In the genomic region with DNA sequence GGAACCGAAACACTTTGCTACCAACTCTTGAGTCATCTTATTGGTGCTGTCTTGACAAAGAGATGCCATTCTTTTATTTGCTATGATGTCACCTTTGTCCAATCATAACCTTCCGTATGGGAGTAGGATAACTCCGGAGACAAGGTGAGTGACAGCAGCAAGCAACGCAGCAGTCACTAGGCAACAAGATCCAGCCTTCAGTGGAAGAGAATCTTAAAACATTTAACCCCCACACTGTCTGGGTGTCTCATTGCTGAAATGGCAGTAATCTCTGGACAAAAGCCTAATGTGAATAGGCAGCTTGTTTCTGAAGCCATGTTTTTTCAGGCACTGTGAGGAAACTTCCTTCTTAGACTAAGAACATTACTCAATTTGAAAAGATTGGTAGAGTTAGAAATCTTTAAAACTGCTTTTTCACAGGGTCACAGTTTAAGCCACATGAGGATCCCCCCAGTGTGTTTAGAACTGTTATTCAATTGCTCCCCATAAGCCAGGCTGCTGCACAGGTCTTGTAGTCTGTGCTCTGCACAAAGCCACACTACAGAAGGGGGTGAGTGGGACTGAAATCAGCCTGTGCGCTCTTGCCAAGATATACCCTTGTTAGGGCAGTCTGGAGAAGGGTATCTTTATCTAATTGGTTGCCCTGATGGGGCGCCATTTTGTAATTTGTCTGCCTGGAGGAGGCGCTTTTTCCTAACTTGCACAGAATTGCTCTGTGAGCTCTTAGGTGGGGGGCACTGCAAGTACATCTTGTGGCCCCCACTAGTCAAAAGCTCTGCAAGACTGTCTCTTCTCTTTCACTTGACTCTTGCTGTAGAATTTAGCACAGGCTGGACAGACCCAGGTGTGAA, we compare ENCODE assay signal across 14 cellular contexts. TPM values are rescaled to one million over a fixed set of nuclear protein-coding genes. Genes with fewer than 3 reads are reported as not detected.
DNase-seq lines count a peak whose midpoint lies in the region; ATAC-seq, FAIRE-seq and TF ChIP-seq lines count a peak whose summit lies in the region.
"Had no signal": no experiment of that assay in that cellular context is flagged by ENCODE, and none has a peak within 500 bp of the region (broad histone marks: within the 10 kb centered on the region; RNA-seq: fewer than 3 reads in every experiment).

No MANE protein-coding gene starts in this region.

- intact Hi-C loops in HepG2 (cut with micrococcal nuclease; ENCODE audit: unreplicated experiment) = no loop called here
- intact Hi-C loops in right lobe of liver (cut with DNase I) = no loop called here
- intact Hi-C loops in head of caudate nucleus (cut with DNase I) = no loop called here

- no peaks in the 10 kb centered on the region for H3K36me3 Mint-ChIP-seq in chondrocyte (ENCODE audit: low read depth)

- H3K79me2 ChIP-seq in HepG2 (ENCODE audit: insufficient read depth, low read length) = no peaks in the 10 kb centered on the region
- H3K79me2 ChIP-seq: hepatocyte had no signal

- no TSS peak for BruUV-seq in HepG2 (replicated peaks; lab: Mats Ljungman, UMichigan)

- H3K27me3 ChIP-seq in HepG2 (ENCODE audit: control insufficient read depth in 1 of 2, insufficient read depth in 2 of 2, low read length in 2 of 2) = no peaks in the 10 kb centered on the region
- no peaks in the 10 kb centered on the region for H3K27me3 ChIP-seq in right lobe of liver
- H3K27me3 ChIP-seq: hepatocyte had no signal

- H3K36me3 ChIP-seq in HepG2 (replicated peaks in 1 of 2; ENCODE audit: control insufficient read depth in 1 of 2, insufficient read depth in 2 of 2, low read length in 2 of 2) = no peaks in the 10 kb centered on the region
- H3K36me3 ChIP-seq in right lobe of liver = no peaks in the 10 kb centered on the region

- H4K20me1 ChIP-seq in HepG2 (ENCODE audit: insufficient read depth, low read length) = no peaks in the 10 kb centered on the region

- H3K27ac Mint-ChIP-seq in chondrocyte (ENCODE audit: unreplicated experiment) = no peak overlapping the region
- H3K27ac Mint-ChIP-seq: B cell had no signal

- CTCF ChIA-PET in HepG2 (lab: Yijun Ruan, JAX; ENCODE audit: low intra/inter-chr PET ratio, low total read pairs) = no interaction called here

- no peak for TF ChIP-seq RAD21 in HepG2 (CRISPR knock-in tag; IDR thresholded peaks at IDR 0.05)

- H3K4me3 Mint-ChIP-seq in chondrocyte (ENCODE audit: unreplicated experiment) = no peak overlapping the region
- H3K4me3 Mint-ChIP-seq: B cell had no signal

- peaks cover 3% of the 10 kb centered on the region for H3K9me3 Mint-ChIP-seq in chondrocyte (ENCODE audit: low read depth)

- no peak overlapping the region for H2AFZ ChIP-seq in HepG2 (ENCODE audit: low read length)
- H2AFZ ChIP-seq: hepatocyte had no signal

- in situ Hi-C loops in HepG2 (cut with HindIII; ENCODE audit: extremely low pct_ligation_motif_present, low pct_unique_long_range_greater_than_20kb) = no loop called here

- H3K4me1 ChIP-seq in HepG2 (ENCODE audit: insufficient read depth, low read length) (peaks cover 9% of the 10 kb centered on the region), right lobe of liver (no peaks in the 10 kb centered on the region)

- WGBS in HepG2 (ENCODE audit: low lambda C conversion rate) = 70% methylated on average over 7 of the region's 7 CpGs
- WGBS in right lobe of liver (ENCODE audit: insufficient coverage, low coverage, low lambda C conversion rate, missing lambda C conversion rate) = 90% methylated on average over 6 of the region's 7 CpGs

- H3K4me1 Mint-ChIP-seq in chondrocyte (ENCODE audit: low read depth) = no peaks in the 10 kb centered on the region

- DNase-seq in HepG2 (ENCODE audit: low spot score) (no peak), right lobe of liver (no peak), RPMI7951 (ENCODE audit: low read depth) (peak; percentile 10), head of caudate nucleus (peak in 28 of 42 donors; percentile 24 to 82 (median 48)), urothelium cell line (ENCODE audit: low spot score) (peak; percentile 74), chondrocyte (ENCODE audit: low spot score) (no peak)
- no peak for DNase-seq in stimulated activated CD8-positive, alpha-beta memory T cell treated with anti-CD3 and anti-CD28 coated beads, Interleukin-4, amount 100 ng/mL, for 48 hours
- DNase-seq in stimulated activated CD4-positive, alpha-beta T cell treated with anti-CD3 and anti-CD28 coated beads, Interleukin-15, amount 100 ng/mL, for 24 hours = no peak
- DNase-seq: activated gamma-delta T cell treated with Interleukin-2 at 50 U/mL for 16 hours; effector CD4-positive, alpha-beta T cell; HCEC 1CT; SIG-M5 had no signal

- no peak for TF ChIP-seq EP300 in HepG2 (IDR thresholded peaks at IDR 0.05; ENCODE audit: low read depth in 2 of 2, low read length in 2 of 2)
- no peak for TF ChIP-seq EP300 in HepG2 (CRISPR knock-in tag; IDR thresholded peaks at IDR 0.05; ENCODE audit: borderline replicate concordance)

- TF ChIP-seq CTCF in HepG2 (CRISPR knock-in tag; IDR thresholded peaks at IDR 0.05) = no peak
- no peak for TF ChIP-seq CTCF in right lobe of liver (IDR thresholded peaks at IDR 0.05)
- TF ChIP-seq CTCF in chondrocyte (IDR thresholded peaks at IDR 0.05) = no peak

- no peak overlapping the region for H3K4me3 ChIP-seq in HepG2 (replicated peaks in 1 of 3; ENCODE audit: insufficient read depth in 1 of 3, low read depth in 2 of 3, low read length in 3 of 3)
- H3K4me3 ChIP-seq in right lobe of liver = no peak overlapping the region
- H3K4me3 ChIP-seq: hepatocyte had no signal

- H3K4me2 ChIP-seq in HepG2 (ENCODE audit: low read depth, low read length) = no peak overlapping the region
- H3K4me2 ChIP-seq: hepatocyte had no signal

- FAIRE-seq in HepG2 (lab: Jason Lieb, UNC) (no peak), urothelium cell line (lab: Jason Lieb, UNC) (no peak)

- POLR2A ChIA-PET in HepG2 (lab: Yijun Ruan, JAX) = no interaction called here

- H3K27ac ChIP-seq in HepG2 (ENCODE audit: extremely low read length, insufficient read depth, low read length) (no peak overlapping the region), right lobe of liver (no peak overlapping the region)
- H3K27ac ChIP-seq: hepatocyte had no signal

- H3K9me3 ChIP-seq in HepG2 (ENCODE audit: low read length) = no peaks in the 10 kb centered on the region
- H3K9me3 ChIP-seq in right lobe of liver = no peaks in the 10 kb centered on the region

- peaks cover 2% of the 10 kb centered on the region for H3K27me3 Mint-ChIP-seq in chondrocyte (ENCODE audit: low read depth)
- H3K27me3 Mint-ChIP-seq: B cell had no signal

- TF ChIP-seq POLR2A in HepG2 (IDR thresholded peaks at IDR 0.05; ENCODE audit: insufficient read depth in 1 of 2, low read depth in 2 of 2, low read length in 2 of 2) (no peak), right lobe of liver (IDR thresholded peaks at IDR 0.05) (no peak)

- ATAC-seq in HepG2 (no peak), right lobe of liver (no peak)

- H3K9ac ChIP-seq in HepG2 (ENCODE audit: insufficient read depth, low read depth, low read length) = no peak overlapping the region

TF ChIP-seq in HepG2, 621 proteins besides CTCF, POLR2A, EP300 and RAD21:
- TF ChIP-seq PBX2 (CRISPR knock-in tag; IDR thresholded peaks at IDR 0.05) = peak; percentile 69
- TF ChIP-seq KAT8 (CRISPR knock-in tag; IDR thresholded peaks at IDR 0.05) = no peak
- peak; percentile 73 for TF ChIP-seq ATF7 (IDR thresholded peaks at IDR 0.05)
- no peak for TF ChIP-seq ATF7 (CRISPR knock-in tag; IDR thresholded peaks at IDR 0.05)

RNA-seq across cellular contexts. Expression of gene PPP1R21, which starts 42.1 kb away (rescaled TPM):
- total RNA-seq in HepG2 (2016; rRNA removed; fragmentation: Illumina TruSeq; extraction: Trizol) = 15.5 and 26.0 TPM in 2 replicates
- 23.4 and 25.6 TPM in 2 replicates for total RNA-seq in HepG2 (2016; cell fraction: cytosol; rRNA removed; fragmentation: Illumina TruSeq; extraction: Trizol; ENCODE audit: low read depth)
- total RNA-seq in HepG2 (2016; cell fraction: insoluble cytoplasmic fraction; rRNA removed; fragmentation: Illumina TruSeq; extraction: Trizol) = 11.8 and 21.9 TPM in 2 replicates
- 17.4 and 18.5 TPM in 2 replicates for total RNA-seq in HepG2 (2016; cell fraction: membrane; rRNA removed; fragmentation: Illumina TruSeq; extraction: Trizol)
- total RNA-seq in HepG2 (2016; cell fraction: nucleus; rRNA removed; fragmentation: Illumina TruSeq; extraction: Trizol) = 19.8 and 24.1 TPM in 2 replicates
- polyA plus RNA-seq in HepG2 (2011; rRNA removed) = 18.8 and 21.9 TPM in 2 replicates
- polyA plus RNA-seq in HepG2 (2011; cell fraction: cytosol; rRNA removed) = 8.8 and 12.8 TPM in 2 replicates
- 17.9 and 22.6 TPM in 2 replicates for polyA plus RNA-seq in HepG2 (2011; cell fraction: nucleus; rRNA removed)
- 17.3 and 23.4 TPM in 2 replicates for polyA plus RNA-seq in HepG2 (2012)
- 4.0 and 5.5 TPM in 2 replicates for polyA plus RNA-seq in HepG2 (2016; cell fraction: cytosol; fragmentation: Illumina TruSeq; extraction: Trizol; ENCODE audit: low read depth)
- polyA plus RNA-seq in HepG2 (2016; cell fraction: insoluble cytoplasmic fraction; fragmentation: Illumina TruSeq; extraction: Trizol; ENCODE audit: low read depth) = 20.2 and 22.6 TPM in 2 replicates
- 9.9 and 10.8 TPM in 2 replicates for polyA plus RNA-seq in HepG2 (2016; cell fraction: membrane; fragmentation: Illumina TruSeq; extraction: Trizol; ENCODE audit: low read depth)
- polyA plus RNA-seq in HepG2 (2016; cell fraction: nucleus; fragmentation: Illumina TruSeq; extraction: Trizol; ENCODE audit: insufficient read depth, low read depth) = 22.0 and 24.6 TPM in 2 replicates
- polyA minus RNA-seq in HepG2 (2011; rRNA and poly(A)+ RNA removed; ENCODE audit: low replicate concordance) = 9.2 and 19.0 TPM in 2 replicates
- polyA minus RNA-seq in HepG2 (2011; cell fraction: cytosol; rRNA and poly(A)+ RNA removed) = 7.7 and 8.6 TPM in 2 replicates
- polyA minus RNA-seq in HepG2 (2011; cell fraction: nucleus; rRNA and poly(A)+ RNA removed) = 43.3 and 50.4 TPM in 2 replicates
- total RNA-seq in right lobe of liver = 10 to 100 TPM in 5 of 6 experiments, 1 to 10 TPM in 1; 8.5 to 20.1 (median 13.4) TPM
- 10.2 and 12.0 TPM in 2 replicates for total RNA-seq in RPMI7951 (2014; rRNA removed; shearing (Covaris generic))
- 13.3 to 18.6 TPM (median 16.4 TPM) in 3 replicates for total RNA-seq in chondrocyte

Comparison
In these comparisons a context has a peak if more than half of its experiments do, and no peak if none do; other contexts are left out.
1. DNase-seq: peak in RPMI7951 (single experiment), head of caudate nucleus (28 of 42) and urothelium cell line (single experiment); none in HepG2 (single experiment), right lobe of liver (0 of 3), stimulated activated CD8-positive, alpha-beta memory T cell treated with anti-CD3 and anti-CD28 coated beads, Interleukin-4, amount 100 ng/mL, for 48 hours (single experiment), stimulated activated CD4-positive, alpha-beta T cell treated with anti-CD3 and anti-CD28 coated beads, Interleukin-15, amount 100 ng/mL, for 24 hours (single experiment) and chondrocyte (single experiment).